Comparison of ENCODE assay signal across 1 cellular context in the genomic region with DNA sequence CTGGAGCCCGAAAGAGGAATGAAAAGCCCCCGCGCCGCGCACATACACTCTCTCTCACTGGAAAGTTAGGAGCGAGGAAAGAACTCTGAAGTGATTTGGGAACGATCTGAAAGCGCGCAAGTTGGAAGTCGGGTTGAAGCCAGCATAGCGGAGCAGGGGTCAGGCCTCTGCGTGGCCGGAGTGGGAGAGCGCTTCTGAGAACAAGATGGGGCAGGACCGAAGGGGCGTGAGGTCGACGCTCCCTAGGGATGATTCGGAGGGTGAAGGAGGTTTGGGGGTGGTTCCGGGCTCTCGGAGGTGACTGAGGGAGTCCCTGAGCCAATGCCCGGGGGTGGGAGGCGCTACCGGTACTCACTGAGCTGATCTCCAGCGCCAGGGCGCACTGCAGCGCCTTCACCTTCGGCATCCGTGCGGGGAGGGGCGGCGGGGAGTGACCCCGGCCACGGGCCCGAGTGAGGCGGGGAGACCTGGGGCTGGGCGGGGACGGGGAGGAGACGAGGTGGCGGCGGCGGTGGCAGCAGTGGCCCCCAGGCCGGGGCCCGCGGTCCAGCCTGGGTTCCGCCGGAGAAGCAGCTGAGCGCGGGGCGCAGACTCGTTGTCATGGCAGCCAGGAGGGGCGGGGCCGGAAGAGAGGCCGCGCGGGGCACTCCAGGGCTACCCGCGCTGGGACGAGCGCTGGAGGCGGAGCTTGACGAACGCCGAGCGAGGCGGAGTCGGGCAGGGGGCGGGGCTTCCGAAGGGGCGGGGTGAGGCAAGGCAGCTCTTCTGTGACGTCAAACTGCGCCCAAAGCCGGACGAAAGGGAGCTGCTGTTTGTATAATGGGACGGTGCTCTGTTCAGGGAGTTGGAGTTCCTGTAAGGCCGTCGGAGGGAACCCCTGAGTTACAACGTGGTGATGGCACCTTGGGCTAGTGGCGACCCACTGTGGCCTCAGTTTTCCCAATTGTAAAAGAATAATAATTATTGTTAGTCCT.
TF ChIP-seq lines count a peak whose summit lies in the region.

A gene (minus strand): TSS at position 602 of the 974 bp plus-strand sequence. CDS start 196 bp downstream, at position 406.

TF ChIP-seq in HEK293, 187 proteins besides CTCF, POLR2A, EP300 and RAD21 (continued from another document):
- TF ChIP-seq, protein P1, sequence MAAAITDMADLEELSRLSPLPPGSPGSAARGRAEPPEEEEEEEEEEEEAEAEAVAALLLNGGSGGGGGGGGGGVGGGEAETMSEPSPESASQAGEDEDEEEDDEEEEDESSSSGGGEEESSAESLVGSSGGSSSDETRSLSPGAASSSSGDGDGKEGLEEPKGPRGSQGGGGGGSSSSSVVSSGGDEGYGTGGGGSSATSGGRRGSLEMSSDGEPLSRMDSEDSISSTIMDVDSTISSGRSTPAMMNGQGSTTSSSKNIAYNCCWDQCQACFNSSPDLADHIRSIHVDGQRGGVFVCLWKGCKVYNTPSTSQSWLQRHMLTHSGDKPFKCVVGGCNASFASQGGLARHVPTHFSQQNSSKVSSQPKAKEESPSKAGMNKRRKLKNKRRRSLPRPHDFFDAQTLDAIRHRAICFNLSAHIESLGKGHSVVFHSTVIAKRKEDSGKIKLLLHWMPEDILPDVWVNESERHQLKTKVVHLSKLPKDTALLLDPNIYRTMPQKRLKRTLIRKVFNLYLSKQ (tag by site-specific recombination; IDR thresholded peaks at IDR 0.05; ENCODE audit: borderline replicate concordance), result no peak
- peak; percentile 81 for TF ChIP-seq ZNF600 (tag by site-specific recombination; IDR thresholded peaks at IDR 0.05)
- TF ChIP-seq ZSCAN30 (tag by site-specific recombination; IDR thresholded peaks at IDR 0.05), result no peak
- TF ChIP-seq, protein P2, sequence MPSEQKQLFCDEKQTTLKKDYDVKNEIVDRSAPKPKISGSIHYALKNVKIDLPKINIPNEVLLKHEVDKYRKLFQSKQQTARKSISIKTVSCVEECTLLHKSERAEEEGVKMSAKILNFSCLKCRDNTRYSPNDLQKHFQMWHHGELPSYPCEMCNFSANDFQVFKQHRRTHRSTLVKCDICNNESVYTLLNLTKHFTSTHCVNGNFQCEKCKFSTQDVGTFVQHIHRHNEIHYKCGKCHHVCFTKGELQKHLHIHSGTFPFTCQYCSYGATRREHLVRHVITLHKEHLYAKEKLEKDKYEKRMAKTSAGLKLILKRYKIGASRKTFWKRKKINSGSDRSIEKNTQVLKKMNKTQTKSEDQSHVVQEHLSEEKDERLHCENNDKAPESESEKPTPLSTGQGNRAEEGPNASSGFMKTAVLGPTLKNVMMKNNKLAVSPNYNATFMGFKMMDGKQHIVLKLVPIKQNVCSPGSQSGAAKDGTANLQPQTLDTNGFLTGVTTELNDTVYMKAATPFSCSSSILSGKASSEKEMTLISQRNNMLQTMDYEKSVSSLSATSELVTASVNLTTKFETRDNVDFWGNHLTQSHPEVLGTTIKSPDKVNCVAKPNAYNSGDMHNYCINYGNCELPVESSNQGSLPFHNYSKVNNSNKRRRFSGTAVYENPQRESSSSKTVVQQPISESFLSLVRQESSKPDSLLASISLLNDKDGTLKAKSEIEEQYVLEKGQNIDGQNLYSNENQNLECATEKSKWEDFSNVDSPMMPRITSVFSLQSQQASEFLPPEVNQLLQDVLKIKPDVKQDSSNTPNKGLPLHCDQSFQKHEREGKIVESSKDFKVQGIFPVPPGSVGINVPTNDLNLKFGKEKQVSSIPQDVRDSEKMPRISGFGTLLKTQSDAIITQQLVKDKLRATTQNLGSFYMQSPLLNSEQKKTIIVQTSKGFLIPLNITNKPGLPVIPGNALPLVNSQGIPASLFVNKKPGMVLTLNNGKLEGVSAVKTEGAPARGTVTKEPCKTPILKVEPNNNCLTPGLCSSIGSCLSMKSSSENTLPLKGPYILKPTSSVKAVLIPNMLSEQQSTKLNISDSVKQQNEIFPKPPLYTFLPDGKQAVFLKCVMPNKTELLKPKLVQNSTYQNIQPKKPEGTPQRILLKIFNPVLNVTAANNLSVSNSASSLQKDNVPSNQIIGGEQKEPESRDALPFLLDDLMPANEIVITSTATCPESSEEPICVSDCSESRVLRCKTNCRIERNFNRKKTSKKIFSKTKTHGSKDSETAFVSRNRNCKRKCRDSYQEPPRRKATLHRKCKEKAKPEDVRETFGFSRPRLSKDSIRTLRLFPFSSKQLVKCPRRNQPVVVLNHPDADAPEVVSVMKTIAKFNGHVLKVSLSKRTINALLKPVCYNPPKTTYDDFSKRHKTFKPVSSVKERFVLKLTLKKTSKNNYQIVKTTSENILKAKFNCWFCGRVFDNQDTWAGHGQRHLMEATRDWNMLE (tag by site-specific recombination; conservative IDR thresholded peaks at IDR 0.05; ENCODE audit: low read depth), result 0 out of 2 replicates have a peak, but pooled peaks have one; percentile 28
- TF ChIP-seq ZNF629 (tag by site-specific recombination; IDR thresholded peaks at IDR 0.05), result peak; percentile 94
- TF ChIP-seq ZXDB (tag by site-specific recombination; IDR thresholded peaks at IDR 0.05), result peak; percentile 39; the same call in 1 of the 2 replicates
- TF ChIP-seq HOXA7 (CRISPR knock-in tag; IDR thresholded peaks at IDR 0.05; ENCODE audit: borderline replicate concordance), result no peak
- 0 out of 2 replicates have a peak, but pooled peaks have one; percentile 36 for TF ChIP-seq KLF8 (tag by site-specific recombination; IDR thresholded peaks at IDR 0.05)
- no peak for TF ChIP-seq ZNF530 (tag by site-specific recombination; IDR thresholded peaks at IDR 0.05; ENCODE audit: low read depth)
- no peak for TF ChIP-seq ZNF555 (tag by site-specific recombination; conservative IDR thresholded peaks at IDR 0.05)
- TF ChIP-seq KLF7 (tag by site-specific recombination; IDR thresholded peaks at IDR 0.05; ENCODE audit: borderline replicate concordance), result peak; percentile 34; the same call in 1 of the 2 replicates
- no peak for TF ChIP-seq ZSCAN16 (tag by site-specific recombination; IDR thresholded peaks at IDR 0.05)
- TF ChIP-seq, protein P3, sequence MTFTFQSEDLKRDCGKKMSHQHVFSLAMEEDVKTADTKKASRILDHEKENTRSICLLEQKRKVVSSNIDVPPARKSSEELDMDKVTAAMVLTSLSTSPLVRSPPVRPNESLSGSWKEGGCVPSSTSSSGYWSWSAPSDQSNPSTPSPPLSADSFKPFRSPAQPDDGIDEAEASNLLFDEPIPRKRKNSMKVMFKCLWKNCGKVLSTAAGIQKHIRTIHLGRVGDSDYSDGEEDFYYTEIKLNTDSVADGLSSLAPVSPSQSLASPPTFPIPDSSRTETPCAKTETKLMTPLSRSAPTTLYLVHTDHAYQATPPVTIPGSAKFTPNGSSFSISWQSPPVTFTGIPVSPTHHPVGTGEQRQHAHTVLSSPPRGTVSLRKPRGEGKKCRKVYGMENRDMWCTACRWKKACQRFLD (tag by site-specific recombination; IDR thresholded peaks at IDR 0.05), result no peak
- TF ChIP-seq ZNF560 (tag by site-specific recombination; IDR thresholded peaks at IDR 0.05; ENCODE audit: borderline replicate concordance), result no peak
- TF ChIP-seq, protein P4, sequence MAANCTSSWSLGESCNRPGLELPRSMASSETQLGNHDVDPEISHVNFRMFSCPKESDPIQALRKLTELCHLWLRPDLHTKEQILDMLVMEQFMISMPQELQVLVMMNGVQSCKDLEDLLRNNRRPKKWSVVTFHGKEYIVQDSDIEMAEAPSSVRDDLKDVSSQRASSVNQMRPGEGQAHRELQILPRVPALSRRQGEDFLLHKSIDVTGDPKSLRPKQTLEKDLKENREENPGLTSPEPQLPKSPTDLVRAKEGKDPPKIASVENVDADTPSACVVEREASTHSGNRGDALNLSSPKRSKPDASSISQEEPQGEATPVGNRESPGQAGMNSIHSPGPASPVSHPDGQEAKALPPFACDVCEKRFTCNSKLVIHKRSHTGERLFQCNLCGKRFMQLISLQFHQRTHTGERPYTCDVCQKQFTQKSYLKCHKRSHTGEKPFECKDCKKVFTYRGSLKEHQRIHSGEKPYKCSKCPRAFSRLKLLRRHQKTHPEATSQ (tag by site-specific recombination; IDR thresholded peaks at IDR 0.05), result no peak
- TF ChIP-seq, protein P5, sequence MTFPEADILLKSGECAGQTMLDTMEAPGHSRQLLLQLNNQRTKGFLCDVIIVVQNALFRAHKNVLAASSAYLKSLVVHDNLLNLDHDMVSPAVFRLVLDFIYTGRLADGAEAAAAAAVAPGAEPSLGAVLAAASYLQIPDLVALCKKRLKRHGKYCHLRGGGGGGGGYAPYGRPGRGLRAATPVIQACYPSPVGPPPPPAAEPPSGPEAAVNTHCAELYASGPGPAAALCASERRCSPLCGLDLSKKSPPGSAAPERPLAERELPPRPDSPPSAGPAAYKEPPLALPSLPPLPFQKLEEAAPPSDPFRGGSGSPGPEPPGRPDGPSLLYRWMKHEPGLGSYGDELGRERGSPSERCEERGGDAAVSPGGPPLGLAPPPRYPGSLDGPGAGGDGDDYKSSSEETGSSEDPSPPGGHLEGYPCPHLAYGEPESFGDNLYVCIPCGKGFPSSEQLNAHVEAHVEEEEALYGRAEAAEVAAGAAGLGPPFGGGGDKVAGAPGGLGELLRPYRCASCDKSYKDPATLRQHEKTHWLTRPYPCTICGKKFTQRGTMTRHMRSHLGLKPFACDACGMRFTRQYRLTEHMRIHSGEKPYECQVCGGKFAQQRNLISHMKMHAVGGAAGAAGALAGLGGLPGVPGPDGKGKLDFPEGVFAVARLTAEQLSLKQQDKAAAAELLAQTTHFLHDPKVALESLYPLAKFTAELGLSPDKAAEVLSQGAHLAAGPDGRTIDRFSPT (tag by site-specific recombination; IDR thresholded peaks at IDR 0.05), result peak; percentile 88; the same call in 1 of the 2 replicates
- peak; percentile 92 for TF ChIP-seq ZBTB21 (tag by site-specific recombination; IDR thresholded peaks at IDR 0.05)
- TF ChIP-seq ZNF561 (tag by site-specific recombination; IDR thresholded peaks at IDR 0.05; ENCODE audit: borderline replicate concordance), result 0 out of 2 replicates have a peak, but pooled peaks have one; percentile 24
